ENCODE assay signal across 12 cellular contexts in the genomic region with DNA sequence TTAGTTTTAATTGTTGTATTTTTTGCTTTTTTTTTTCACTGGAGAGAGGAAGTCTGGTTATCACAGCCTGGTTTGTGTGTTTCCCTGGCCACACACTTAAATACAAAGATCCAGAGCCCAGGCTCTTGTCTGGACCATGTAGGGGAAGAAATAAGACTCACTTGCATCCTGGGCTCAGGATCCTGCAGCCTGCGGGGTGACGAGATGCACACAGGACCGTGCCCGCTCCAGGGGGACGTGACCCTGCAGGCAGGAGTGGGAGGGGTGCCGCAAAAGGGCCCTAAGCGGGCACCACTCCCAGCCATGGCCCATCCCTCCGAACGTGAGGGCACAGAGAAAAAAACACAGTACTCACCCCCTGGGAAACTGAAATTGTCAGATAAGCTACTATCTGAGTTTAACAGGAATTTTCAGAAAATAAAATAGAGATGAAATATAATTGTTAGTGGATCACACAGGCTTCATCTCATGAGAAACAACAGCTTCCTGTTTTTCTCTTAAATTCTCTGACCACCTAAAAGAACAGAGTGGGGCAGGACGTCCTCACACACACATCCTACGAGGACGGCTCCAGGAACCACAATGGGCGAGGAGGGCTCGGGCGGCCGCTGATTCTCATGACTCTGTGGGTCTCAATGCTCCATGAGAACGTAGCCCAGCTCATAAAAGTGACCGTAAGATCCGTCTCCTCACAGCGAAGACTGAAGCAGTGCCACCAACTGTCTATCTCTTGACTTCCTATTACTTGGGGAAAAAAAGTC.
DNase-seq lines count a peak whose midpoint lies in the region; ATAC-seq and TF ChIP-seq lines count a peak whose summit lies in the region.
"Had no signal": no experiment of that assay in that cellular context is flagged by ENCODE, and none has a peak within 500 bp of the region (broad histone marks: within the 10 kb centered on the region; RNA-seq: fewer than 3 reads in every experiment).

No MANE protein-coding gene starts in this region.

- H3K4me3 ChIP-seq in esophagus muscularis mucosa, result no peak overlapping the region
- H3K4me3 ChIP-seq: body of pancreas had no signal

- peaks cover 0 to 16% (median 0%) of the 10 kb centered on the region in 4 donors for H3K27me3 ChIP-seq in esophagus muscularis mucosa
- H3K27me3 ChIP-seq: body of pancreas had no signal

- CTCF ChIA-PET in activated B cell treated with CpG ODN at 0.5 μM for 24 hours (lab: Charles Lee), result no interaction called here

- H3K27ac Mint-ChIP-seq in activated T-cell treated with anti-CD3 and anti-CD28 coated beads, Interleukin-2, amount 50 U/mL, for 24 hours, result peak overlapping the region; percentile 78
- H3K27ac Mint-ChIP-seq in activated B cell treated with CpG ODN at 0.5 μM for 24 hours, result peak overlapping the region; percentile 80
- H3K27ac Mint-ChIP-seq: dendritic cell treated with granulocyte-macrophage colony-stimulating factor and Interleukin-4, amounts not matched to agents 40 ng/mL and 50 ng/mL, for 4 days had no signal

- no peak for TF ChIP-seq CTCF in activated B cell treated with CpG ODN at 0.5 μM for 24 hours (IDR thresholded peaks at IDR 0.05)
- no peak for TF ChIP-seq CTCF in esophagus muscularis mucosa (IDR thresholded peaks at IDR 0.05)

- TF ChIP-seq EP300 in esophagus muscularis mucosa (IDR thresholded peaks at IDR 0.05), result no peak

- no peak for TF ChIP-seq POLR2A in esophagus muscularis mucosa (IDR thresholded peaks at IDR 0.05; ENCODE audit: low read depth)

- no peaks in the 10 kb centered on the region for H3K36me3 ChIP-seq in esophagus muscularis mucosa
- H3K36me3 ChIP-seq: esophagus squamous epithelium had no signal

- 74% methylated on average over 20 of the region's 20 CpGs for WGBS in esophagus muscularis mucosa

- H3K4me1 Mint-ChIP-seq in activated T-cell treated with anti-CD3 and anti-CD28 coated beads, Interleukin-2, amount 50 U/mL, for 24 hours (ENCODE audit: low read depth), result peaks cover 24% of the 10 kb centered on the region
- peaks cover 31% of the 10 kb centered on the region for H3K4me1 Mint-ChIP-seq in activated B cell treated with CpG ODN at 0.5 μM for 24 hours

- H3K4me1 ChIP-seq in esophagus muscularis mucosa, result no peaks in the 10 kb centered on the region
- H3K4me1 ChIP-seq: body of pancreas, esophagus squamous epithelium had no signal

- H3K27ac ChIP-seq in esophagus muscularis mucosa (replicated peaks in 1 of 4), result no peak overlapping the region
- H3K27ac ChIP-seq: body of pancreas, esophagus squamous epithelium had no signal

- DNase-seq in activated T-cell treated with anti-CD3 and anti-CD28 coated beads, Interleukin-2, amount 50 U/mL, for 24 hours, result no peak
- DNase-seq in activated T-cell treated with anti-CD3 and anti-CD28 coated beads for 4 hours (no peak), activated B cell treated with CpG ODN at 0.5 μM for 24 hours (no peak), esophagus muscularis mucosa (ENCODE audit: extremely low spot score) (peak; percentile 72), 8988T (no peak), nucleus accumbens (lab: John Stamatoyannopoulos, UW) (no peak), hepatic stellate cell (ENCODE audit: low spot score) (no peak)
- peak; percentile 22 for DNase-seq in stimulated activated naive CD8-positive, alpha-beta T cell treated with anti-CD3 and anti-CD28 coated beads, Interleukin-15, Interleukin-2, amounts not matched to agents 100 U/mL and 50 U/mL, for 24 hours
- DNase-seq: body of pancreas, esophagus squamous epithelium, NCI-H1092 treated with DMSO at 0.1 percent for 48 hours had no signal

- no peaks in the 10 kb centered on the region for H3K9me3 Mint-ChIP-seq in activated T-cell treated with anti-CD3 and anti-CD28 coated beads, Interleukin-2, amount 50 U/mL, for 24 hours
- no peaks in the 10 kb centered on the region for H3K9me3 Mint-ChIP-seq in activated B cell treated with CpG ODN at 0.5 μM for 24 hours
- H3K9me3 Mint-ChIP-seq: dendritic cell treated with granulocyte-macrophage colony-stimulating factor and Interleukin-4, amounts not matched to agents 40 ng/mL and 50 ng/mL, for 4 days had no signal

- H3K4me3 Mint-ChIP-seq in activated T-cell treated with anti-CD3 and anti-CD28 coated beads, Interleukin-2, amount 50 U/mL, for 24 hours, result peak overlapping the region; percentile 57
- peak overlapping the region; percentile 79 for H3K4me3 Mint-ChIP-seq in activated B cell treated with CpG ODN at 0.5 μM for 24 hours
- H3K4me3 Mint-ChIP-seq: dendritic cell treated with granulocyte-macrophage colony-stimulating factor and Interleukin-4, amounts not matched to agents 40 ng/mL and 50 ng/mL, for 4 days had no signal

- intact Hi-C loops in activated B cell treated with CpG ODN at 0.5 μM for 24 hours (cut with micrococcal nuclease), result loop anchor here (1.0 to 5.0 kb wide), 3 partner anchors 8 to 122 kb away; no protein-coding TSS in a partner anchor
- intact Hi-C loops in esophagus muscularis mucosa (cut with DNase I), result no loop called here

- H3K9me3 ChIP-seq in esophagus muscularis mucosa, result no peaks in the 10 kb centered on the region
- H3K9me3 ChIP-seq: body of pancreas, esophagus squamous epithelium had no signal

- peak; percentile 43 for ATAC-seq in activated B cell treated with CpG ODN at 0.5 μM for 24 hours (ENCODE audit: low read depth)
- peak; percentile 14 for ATAC-seq in stimulated activated naive CD8-positive, alpha-beta T cell treated with anti-CD3 and anti-CD28 coated beads, Interleukin-15, Interleukin-2, amounts not matched to agents 100 U/mL and 50 U/mL, for 24 hours
- ATAC-seq: body of pancreas had no signal

- H3K27me3 Mint-ChIP-seq in activated T-cell treated with anti-CD3 and anti-CD28 coated beads, Interleukin-2, amount 50 U/mL, for 24 hours, result no peaks in the 10 kb centered on the region
- no peaks in the 10 kb centered on the region for H3K27me3 Mint-ChIP-seq in activated B cell treated with CpG ODN at 0.5 μM for 24 hours

- H3K36me3 Mint-ChIP-seq in activated T-cell treated with anti-CD3 and anti-CD28 coated beads, Interleukin-2, amount 50 U/mL, for 24 hours (ENCODE audit: low read depth), result no peaks in the 10 kb centered on the region
- no peaks in the 10 kb centered on the region for H3K36me3 Mint-ChIP-seq in activated B cell treated with CpG ODN at 0.5 μM for 24 hours (ENCODE audit: low read depth)

- POLR2A ChIA-PET in activated B cell treated with CpG ODN at 0.5 μM for 24 hours (lab: Charles Lee), result interaction anchor here (0.8 to 1.6 kb wide), 3 partner anchors 9 to 121 kb away, joined by 3 to 5 read pairs (median 3); no protein-coding TSS in a partner anchor

Comparison
In these comparisons a context has a peak if more than half of its experiments do, and no peak if none do; other contexts are left out.
1. DNase-seq: peak in esophagus muscularis mucosa (single experiment) and stimulated activated naive CD8-positive, alpha-beta T cell treated with anti-CD3 and anti-CD28 coated beads, Interleukin-15, Interleukin-2, amounts not matched to agents 100 U/mL and 50 U/mL, for 24 hours (single experiment); none in activated T-cell treated with anti-CD3 and anti-CD28 coated beads, Interleukin-2, amount 50 U/mL, for 24 hours (single experiment), activated T-cell treated with anti-CD3 and anti-CD28 coated beads for 4 hours (single experiment), activated B cell treated with CpG ODN at 0.5 μM for 24 hours (single experiment), 8988T (single experiment), nucleus accumbens (0 of 56) and hepatic stellate cell (single experiment).